8 cellular contexts compared by ENCODE assay signal in genomic region chr7:101856488-101857357, GRCh38. TPM values are rescaled to one million over a fixed set of nuclear protein-coding genes. Genes with fewer than 3 reads are reported as not detected.
DNase-seq lines count a peak whose midpoint lies in the region; ATAC-seq lines count a peak whose summit lies in the region.

No MANE protein-coding gene starts in this region.

- H3K27me3 Mint-ChIP-seq in dendritic cell treated with granulocyte-macrophage colony-stimulating factor and Interleukin-4, amounts not matched to agents 40 ng/mL and 50 ng/mL, for 4 days, result no peaks in the 10 kb centered on the region

- H3K9me3 Mint-ChIP-seq in dendritic cell treated with granulocyte-macrophage colony-stimulating factor and Interleukin-4, amounts not matched to agents 40 ng/mL and 50 ng/mL, for 4 days, result no peaks in the 10 kb centered on the region

- peaks cover 11% of the 10 kb centered on the region for H3K36me3 Mint-ChIP-seq in dendritic cell treated with granulocyte-macrophage colony-stimulating factor and Interleukin-4, amounts not matched to agents 40 ng/mL and 50 ng/mL, for 4 days (ENCODE audit: low read depth)

- DNase-seq in NCI-H460 (ENCODE audit: extremely low read depth, low read depth), result peak; percentile 91
- peak; percentile 47 to 67 for DNase-seq in activated CD4-positive, alpha-beta T cell treated with anti-CD3 and anti-CD28 coated beads, Interleukin-2, amount 50 U/mL, for 24 hours (ENCODE audit: low read depth in 1 of 2, low spot score in 1 of 2)
- peak; percentile 83 for DNase-seq in medulla oblongata (ENCODE audit: extremely low spot score)
- DNase-seq in stimulated activated CD8-positive, alpha-beta memory T cell treated with anti-CD3 and anti-CD28 coated beads, Interleukin-12 subunit alpha, Interleukin-12 subunit beta, amount 100 ng/mL, for 4 hours (ENCODE audit: low read depth), result peak; percentile 61
- no peak for DNase-seq in NCI-H1694 (lab: John Stamatoyannopoulos, UW)

- peak overlapping the region; percentile 97 for H3K27ac Mint-ChIP-seq in dendritic cell treated with granulocyte-macrophage colony-stimulating factor and Interleukin-4, amounts not matched to agents 40 ng/mL and 50 ng/mL, for 4 days

- intact Hi-C loops in dendritic cell treated with granulocyte-macrophage colony-stimulating factor and Interleukin-4, amounts not matched to agents 40 ng/mL and 50 ng/mL, for 4 days (cut with micrococcal nuclease), result loop anchor here (1.0 to 2.0 kb wide), 3 partner anchors 26 to 58 kb away; no protein-coding TSS in a partner anchor

- peak overlapping the region; percentile 77 for H3K4me3 Mint-ChIP-seq in dendritic cell treated with granulocyte-macrophage colony-stimulating factor and Interleukin-4, amounts not matched to agents 40 ng/mL and 50 ng/mL, for 4 days

- ATAC-seq in GM18520 (IDR thresholded peaks at IDR 0.05; ENCODE audit: unreplicated experiment) (peak; percentile 92), HG03039 (IDR thresholded peaks at IDR 0.05; ENCODE audit: unreplicated experiment) (peak; percentile 83)

- H3K4me1 Mint-ChIP-seq in dendritic cell treated with granulocyte-macrophage colony-stimulating factor and Interleukin-4, amounts not matched to agents 40 ng/mL and 50 ng/mL, for 4 days (ENCODE audit: low read depth), result peaks cover 71% of the 10 kb centered on the region

RNA-seq across cellular contexts. Expression of gene CUX1, which starts 39.3 kb away (rescaled TPM):
- 30.8 and 34.9 TPM in 2 replicates for total RNA-seq in NCI-H460 (2014; rRNA removed; shearing (Covaris generic))
- 9.7 and 11.7 TPM in 2 replicates for polyA plus RNA-seq in NCI-H460 (2014; cell fraction: nucleus; rRNA removed)
